20 cellular contexts compared by ENCODE assay signal in the genomic region with DNA sequence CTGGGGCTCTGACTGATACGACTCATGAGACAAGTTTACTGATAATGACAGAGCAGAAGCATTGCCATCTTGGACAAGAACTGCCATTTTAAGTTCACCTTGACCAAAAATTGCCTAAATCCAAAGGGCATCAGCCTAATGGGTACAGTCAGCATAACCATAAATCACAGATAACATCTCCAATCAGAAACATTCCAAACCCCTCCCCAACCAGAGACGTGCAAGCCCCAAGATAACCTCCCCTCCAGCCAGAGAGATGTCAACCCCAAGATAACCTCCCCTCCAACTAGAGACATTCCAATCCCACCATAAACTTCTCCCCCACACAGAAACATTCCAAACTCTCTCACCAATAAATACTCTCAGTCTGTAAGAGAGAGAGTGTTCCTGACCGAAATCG. TPM values are rescaled to one million over a fixed set of nuclear protein-coding genes. Genes with fewer than 3 reads are reported as not detected.
DNase-seq lines count a peak whose midpoint lies in the region; ATAC-seq, FAIRE-seq and TF ChIP-seq lines count a peak whose summit lies in the region.
"Had no signal": no experiment of that assay in that cellular context is flagged by ENCODE, and none has a peak within 500 bp of the region (broad histone marks: within the 10 kb centered on the region; RNA-seq: fewer than 3 reads in every experiment).

No MANE protein-coding gene starts in this region.

- H3K18ac ChIP-seq in H1 (ENCODE audit: extremely low read depth, low read length) = no peak overlapping the region

- H2BK5ac ChIP-seq in H1 (ENCODE audit: low read depth, low read length) = no peak overlapping the region

- WGBS in H1 (ENCODE audit: extremely low coverage in 1 of 2, insufficient coverage in 1 of 2, insufficient read length in 1 of 2, insufficient replicate concordance in 2 of 2, low coverage in 1 of 2, low lambda C conversion rate in 2 of 2, missing lambda C conversion rate in 1 of 2), 2 experiments = 60% methylated on average over 4 of the region's 4 CpGs; no CpG with 5 or more reads in 1 of the 2 experiments

- H3K4ac ChIP-seq in H1 (replicated peaks; ENCODE audit: insufficient read length, low read depth, low read length) = no peak overlapping the region

- peaks cover 4% of the 10 kb centered on the region for H3K36me3 Mint-ChIP-seq in Caco-2 (ENCODE audit: insufficient read depth, unreplicated experiment)

- H3K14ac ChIP-seq in H1 (ENCODE audit: insufficient read length) = no peak overlapping the region

- CTCF ChIA-PET in Caco-2 (lab: Charles Lee) (interaction anchor here (1.3 kb wide), 1 partner anchor 17 kb away, joined by 3 read pairs; no protein-coding TSS in a partner anchor), H1 (lab: Charles Lee; ENCODE audit: partially characterized antibody) (interaction anchor here (1.0 to 1.7 kb wide), 2 partner anchors 47 to 899 kb away, joined by 3 to 4 read pairs; no protein-coding TSS in a partner anchor)

- H2AK5ac ChIP-seq in H1 (ENCODE audit: low read depth, low read length) = no peak overlapping the region

- H3K27ac Mint-ChIP-seq in Caco-2 (ENCODE audit: unreplicated experiment) = peak overlapping the region; percentile 46
- H3K27ac Mint-ChIP-seq: CD4-positive, alpha-beta memory T cell; HFFc6 had no signal

- peak in 1 of 2 experiments; percentile 57 for DNase-seq in Caco-2
- DNase-seq in ELF-1 (ENCODE audit: low read depth, low spot score) = peak; percentile 27
- peak; percentile 6 for DNase-seq in NCI-H226
- no peak for DNase-seq in H1 (ENCODE audit: low read depth in 1 of 2, low spot score in 2 of 2)
- DNase-seq in hippocampal formation (lab: John Stamatoyannopoulos, UW) = no peak
- DNase-seq: C1 segment of cervical spinal cord; CD4-positive, alpha-beta memory T cell; COR-L47; DMS153; DND-41; GDM1; GOT3; H7; HFFc6 had no signal

- H4K20me1 ChIP-seq in H1 (replicated peaks in 1 of 2; ENCODE audit: control insufficient read depth in 1 of 2, insufficient read depth in 2 of 2, low read length in 2 of 2) = no peaks in the 10 kb centered on the region

- H3K27me3 Mint-ChIP-seq in Caco-2 (ENCODE audit: insufficient read depth, unreplicated experiment) = no peaks in the 10 kb centered on the region
- H3K27me3 Mint-ChIP-seq: CD4-positive, alpha-beta memory T cell had no signal

- TF ChIP-seq RAD21 in H1 (IDR thresholded peaks at IDR 0.05 in 1 of 2, conservative IDR thresholded peaks at IDR 0.05 in 1 of 2; ENCODE audit: low read depth in 2 of 2, low read length in 2 of 2) = no peak

- no peak for ATAC-seq in HG03097 (IDR thresholded peaks at IDR 0.05; ENCODE audit: low FRiP score, unreplicated experiment)
- ATAC-seq in HG03520 (IDR thresholded peaks at IDR 0.05; ENCODE audit: unreplicated experiment) = no peak
- ATAC-seq in HG03469 (IDR thresholded peaks at IDR 0.05; ENCODE audit: unreplicated experiment) = no peak
- ATAC-seq: GM12878, HCT116 had no signal

- no peak for TF ChIP-seq EP300 in H1 (IDR thresholded peaks at IDR 0.05; ENCODE audit: borderline replicate concordance in 1 of 2, low read depth in 2 of 2, low read length in 2 of 2)

- TF ChIP-seq CTCF in Caco-2 (IDR thresholded peaks at IDR 0.05; ENCODE audit: insufficient read depth in 1 of 2, low read depth in 1 of 2, low read length in 1 of 2, severe bottlenecking in 1 of 2, unreplicated experiment in 1 of 2) (no peak), H1 (IDR thresholded peaks at IDR 0.05; ENCODE audit: control extremely low read depth in 1 of 3, insufficient read depth in 1 of 3, low read depth in 1 of 3, low read length in 3 of 3) (no peak)

- no peak overlapping the region for H3K4me2 ChIP-seq in H1 (ENCODE audit: insufficient read depth in 1 of 2, low read depth in 2 of 2, low read length in 2 of 2)

- POLR2A ChIA-PET in Caco-2 (lab: Charles Lee) = no interaction called here
- POLR2A ChIA-PET in H1 (lab: Charles Lee; ENCODE audit: partially characterized antibody) = interaction anchor here (1.4 kb wide), 1 partner anchor 16 kb away, joined by 4 read pairs; a partner anchor contains a TSS

- H3K23me2 ChIP-seq in H1 (ENCODE audit: low read depth, low read length) = no peaks in the 10 kb centered on the region

- H2BK12ac ChIP-seq in H1 (ENCODE audit: low read depth, low read length) = no peak overlapping the region

- H3K9me3 ChIP-seq in Caco-2 = 0 out of 2 replicates have a peak, but pooled peaks cover 4% of the 10 kb centered on the region
- peaks cover 2 to 4% of the 10 kb centered on the region in 2 experiments; a peak in 1 of 4 replicates for H3K9me3 ChIP-seq in H1 (ENCODE audit: insufficient read depth in 2 of 2, low read depth in 1 of 2, low read length in 1 of 2)

- peak overlapping the region; percentile 9 for H3K4me3 Mint-ChIP-seq in Caco-2 (ENCODE audit: unreplicated experiment)
- H3K4me3 Mint-ChIP-seq: CD4-positive, alpha-beta memory T cell; HFFc6 had no signal

- H3K9me3 Mint-ChIP-seq in Caco-2 (ENCODE audit: unreplicated experiment) = peaks cover 17% of the 10 kb centered on the region
- H3K9me3 Mint-ChIP-seq: CD4-positive, alpha-beta memory T cell; HFFc6 had no signal

- H4K91ac ChIP-seq in H1 (replicated peaks; ENCODE audit: insufficient read length, low read length) = no peak overlapping the region

- no peak overlapping the region for H2BK120ac ChIP-seq in H1 (replicated peaks; ENCODE audit: low read depth, low read length)

- H4K5ac ChIP-seq in H1 (ENCODE audit: insufficient read length, low read depth, low read length) = no peak overlapping the region

- H3K23ac ChIP-seq in H1 (ENCODE audit: insufficient read length) = peak overlapping the region; percentile 34

- no peaks in the 10 kb centered on the region for H3K79me2 ChIP-seq in H1 (ENCODE audit: control insufficient read depth in 1 of 2, insufficient read depth in 2 of 2, low read length in 2 of 2)

- no peak for FAIRE-seq in H1 (lab: Jason Lieb, UNC)
- FAIRE-seq: GM12878, GM18507 had no signal

- H3K36me3 ChIP-seq in Caco-2 (ENCODE audit: control insufficient read depth, insufficient read depth, low read length) (no peaks in the 10 kb centered on the region), H1 (ENCODE audit: control insufficient read depth in 2 of 4, insufficient read depth in 4 of 4, low read length in 3 of 4) (peaks cover 0 to 2% (median 0%) of the 10 kb centered on the region in 4 experiments; a peak in 1 of 8 replicates)

- BruUV-seq in Caco-2 (replicated peaks; lab: Mats Ljungman, UMichigan) = no TSS peak

- H3K9ac ChIP-seq in H1 (replicated peaks in 1 of 4; ENCODE audit: extremely low read depth in 1 of 4, low read depth in 3 of 4, low read length in 3 of 4) = no peak overlapping the region

- H3K79me1 ChIP-seq in H1 (ENCODE audit: low read depth, low read length) = no peaks in the 10 kb centered on the region

- H4K8ac ChIP-seq in H1 (ENCODE audit: extremely low read depth, insufficient read depth, low read length) = no peak overlapping the region

- no peak for TF ChIP-seq POLR2A in H1 (IDR thresholded peaks at IDR 0.05; ENCODE audit: control extremely low read depth in 1 of 2, low read depth in 2 of 2, low read length in 2 of 2)

- peaks cover 23% of the 10 kb centered on the region for H3K4me1 ChIP-seq in Caco-2
- H3K4me1 ChIP-seq in H1 (replicated peaks in 1 of 4; ENCODE audit: control insufficient read depth in 3 of 4, insufficient read depth in 4 of 4, low read length in 3 of 4) = no peaks in the 10 kb centered on the region

- H2BK20ac ChIP-seq in H1 (ENCODE audit: low read length) = no peak overlapping the region

- no peak overlapping the region for H2BK15ac ChIP-seq in H1 (ENCODE audit: low read length)

- no peak overlapping the region for H3K27ac ChIP-seq in H1 (ENCODE audit: low read depth, low read length)

- H3K4me3 ChIP-seq in Caco-2 (ENCODE audit: low read depth, low read length) = no peak overlapping the region
- no peak overlapping the region for H3K4me3 ChIP-seq in H1 (ENCODE audit: extremely low read depth in 1 of 4, insufficient read depth in 2 of 4, low read depth in 3 of 4, low read length in 4 of 4)
- H3K4me3 ChIP-seq: GM12878 had no signal

- peaks cover 9% of the 10 kb centered on the region for H3K4me1 Mint-ChIP-seq in Caco-2 (ENCODE audit: low read depth, unreplicated experiment)
- H3K4me1 Mint-ChIP-seq: CD4-positive, alpha-beta memory T cell had no signal

- no peaks in the 10 kb centered on the region for H3K27me3 ChIP-seq in Caco-2 (replicated peaks; ENCODE audit: control insufficient read depth, insufficient read depth, low read length)
- H3K27me3 ChIP-seq in H1 (replicated peaks in 1 of 4; ENCODE audit: control insufficient read depth in 3 of 4, extremely low read depth in 1 of 4, insufficient read depth in 3 of 4, low read length in 3 of 4) = no peaks in the 10 kb centered on the region

- H3K56ac ChIP-seq in H1 (replicated peaks; ENCODE audit: insufficient read length, low read depth, low read length) = no peak overlapping the region

- intact Hi-C loops in Caco-2 (cut with micrococcal nuclease; ENCODE audit: unreplicated experiment) = no loop called here

- no peak overlapping the region for H2AFZ ChIP-seq in H1 (ENCODE audit: low read length)

TF ChIP-seq in H1, 55 proteins besides CTCF, POLR2A, EP300 and RAD21 (continues in another document):
- TF ChIP-seq TAF7 (optimal IDR thresholded peaks at IDR 0.05; ENCODE audit: borderline replicate concordance, low read depth, low read length) (no peak), PHF8 (conservative IDR thresholded peaks at IDR 0.05; ENCODE audit: low read depth, low read length) (no peak), CBX8 (IDR thresholded peaks at IDR 0.05; ENCODE audit: borderline replicate concordance, low read depth, low read length) (no peak), TAF1 (IDR thresholded peaks at IDR 0.05; ENCODE audit: low read depth, low read length) (no peak)

RNA-seq across cellular contexts. Expression of a gene that starts 10.5 kb away (rescaled TPM):
- total RNA-seq in Caco-2 (2022) = 9.0 and 10.1 TPM in 2 replicates
- total RNA-seq in H1 (2021; fragmentation: NEBNext Ultra II Directional; extraction: Animal tissue kit (Norgen Biotek cat#: 25700)) = 5.3 and 5.9 TPM in 2 replicates
- 2.9 and 3.7 TPM in 2 replicates for polyA plus RNA-seq in H1 (2011; rRNA removed)
- 3.3 TPM for polyA plus RNA-seq in H1 (2011; cell fraction: cytosol; rRNA removed)
- polyA plus RNA-seq in H1 (2011; cell fraction: nucleus; rRNA removed) = 6.6 TPM
- 3.6 to 5.8 TPM (median 4.3 TPM) in 4 replicates for polyA plus RNA-seq in H1 (2012, experiment 1 of 2)
- 0.72 TPM for polyA plus RNA-seq in H1 (2012, experiment 2 of 2)
- 2.6 TPM for polyA plus RNA-seq in H1 (2013, experiment 1 of 2)
- polyA plus RNA-seq in H1 (2013, experiment 2 of 2) = 2.7 TPM
- 10.4 and 18.3 TPM in 2 replicates for polyA minus RNA-seq in H1 (2011; rRNA and poly(A)+ RNA removed)
- 4.9 TPM for polyA minus RNA-seq in H1 (2011; cell fraction: cytosol; rRNA and poly(A)+ RNA removed)
- polyA minus RNA-seq in H1 (2011; cell fraction: nucleus; rRNA and poly(A)+ RNA removed) = 12.6 TPM

RNA-seq across cellular contexts. Expression of a gene that starts 15.9 kb away (rescaled TPM):
- 42.4 and 45.3 TPM in 2 replicates for total RNA-seq in Caco-2 (2022)
- total RNA-seq in H1 (2021; fragmentation: NEBNext Ultra II Directional; extraction: Animal tissue kit (Norgen Biotek cat#: 25700)) = 2.4 and 4.1 TPM in 2 replicates
- 1.3 and 1.5 TPM in 2 replicates for polyA plus RNA-seq in H1 (2011; rRNA removed)
- 1.3 TPM for polyA plus RNA-seq in H1 (2011; cell fraction: cytosol; rRNA removed)
- polyA plus RNA-seq in H1 (2011; cell fraction: nucleus; rRNA removed) = 1.6 TPM
- polyA plus RNA-seq in H1 (2012, experiment 1 of 2) = 1.8 to 2.8 TPM (median 2.1 TPM) in 4 replicates
- 1.5 TPM for polyA plus RNA-seq in H1 (2012, experiment 2 of 2)
- polyA plus RNA-seq in H1 (2013, experiment 1 of 2) = 2.0 TPM
- polyA plus RNA-seq in H1 (2013, experiment 2 of 2) = 2.2 TPM
- polyA minus RNA-seq in H1 (2011; rRNA and poly(A)+ RNA removed) = 1.6 and 2.3 TPM in 2 replicates
- 2.6 TPM for polyA minus RNA-seq in H1 (2011; cell fraction: cytosol; rRNA and poly(A)+ RNA removed)
- 2.6 TPM for polyA minus RNA-seq in H1 (2011; cell fraction: nucleus; rRNA and poly(A)+ RNA removed)

Comparison
In these comparisons a context has a peak if more than half of its experiments do, and no peak if none do; other contexts are left out.
1. DNase-seq: peak in ELF-1 (single experiment) and NCI-H226 (single experiment); none in H1 (0 of 2) and hippocampal formation (0 of 2).